ENCODE assay signal across 8 cellular contexts in the genomic region with DNA sequence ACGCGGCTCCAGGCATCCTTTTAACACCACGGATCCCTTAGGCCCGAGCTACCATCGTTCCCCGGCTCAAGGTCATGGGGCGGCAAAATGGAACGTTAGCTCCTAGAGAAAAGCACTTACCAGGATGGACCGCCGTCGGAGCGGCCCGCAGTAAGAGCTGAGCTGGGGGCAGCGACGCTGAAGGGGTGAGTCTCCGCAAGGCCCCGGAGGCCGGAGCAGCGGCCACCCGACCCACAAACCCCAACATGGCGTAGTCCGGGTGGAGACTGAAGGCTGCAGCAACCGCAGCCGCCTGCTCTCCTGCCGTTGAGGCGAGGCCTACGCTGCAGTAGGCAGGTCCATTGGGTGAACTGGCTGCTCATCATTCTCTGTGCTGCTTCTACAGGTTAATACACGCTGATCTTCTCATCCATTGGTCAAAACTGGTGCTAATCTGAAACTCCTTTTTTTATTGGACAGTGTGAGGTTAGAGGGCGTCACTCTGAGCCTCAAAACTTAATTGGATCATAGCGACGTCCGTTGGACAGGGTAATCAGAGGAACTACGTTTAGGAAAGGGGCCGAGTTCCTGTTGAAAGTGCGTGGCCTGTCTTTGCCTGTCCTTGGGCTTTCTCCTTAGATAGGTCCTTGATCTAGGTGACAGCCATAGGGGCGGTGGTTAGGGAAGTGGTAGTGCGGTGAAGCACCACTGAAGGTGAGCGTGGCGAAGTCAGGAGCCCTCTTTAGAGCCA. TPM values are rescaled to one million over a fixed set of nuclear protein-coding genes. Genes with fewer than 3 reads are reported as not detected.
A peak's percentile ranks its signal among the peaks of the same experiment; 100 is the strongest.
DNase-seq lines count a peak whose midpoint lies in the region; ATAC-seq, FAIRE-seq and TF ChIP-seq lines count a peak whose summit lies in the region.

Gene ATP5F1B, minus strand, starts transcription at position 268 of the 730 bp plus-strand sequence. Its CDS starts 21 bp downstream, at position 247.

- no peaks in the 10 kb centered on the region for H4K20me1 ChIP-seq in OCI-LY1 (ENCODE audit: insufficient read depth, low read length)

- H3K27me3 ChIP-seq in HUES64 (ENCODE audit: insufficient read depth, low read length), result no peaks in the 10 kb centered on the region
- H3K27me3 ChIP-seq in OCI-LY1 (ENCODE audit: insufficient read depth, low read length), result no peaks in the 10 kb centered on the region

- H3K9me3 ChIP-seq in HUES64 (ENCODE audit: insufficient read depth, low read depth, low read length) (no peaks in the 10 kb centered on the region), OCI-LY1 (ENCODE audit: low read length) (no peaks in the 10 kb centered on the region), mesodermal cell (ENCODE audit: control insufficient read depth, low read length) (no peaks in the 10 kb centered on the region)

- peaks cover 18% of the 10 kb centered on the region for H3K4me1 Mint-ChIP-seq in Calu3 (ENCODE audit: low read depth, unreplicated experiment)

- H3K4me3 Mint-ChIP-seq in Calu3 (ENCODE audit: low read depth, unreplicated experiment), result peak within 1 kb of the TSS; percentile 93

- H3K9ac ChIP-seq in HUES64 (ENCODE audit: low read depth, low read length), result peak within 1 kb of the TSS; percentile 92
- H3K9ac ChIP-seq in OCI-LY1 (ENCODE audit: low read length), result peak within 1 kb of the TSS; percentile 94

- peak; percentile 99 for FAIRE-seq in endometrium (lab: Jason Lieb, UNC)

- no peak for TF ChIP-seq CTCF in Calu3 (IDR thresholded peaks at IDR 0.05; ENCODE audit: unreplicated experiment)
- TF ChIP-seq CTCF in OCI-LY1 (IDR thresholded peaks at IDR 0.05; ENCODE audit: low read length), result no peak

- H3K79me2 ChIP-seq in OCI-LY1 (ENCODE audit: insufficient read depth, low read length), result peaks cover 32% of the 10 kb centered on the region

- no peaks in the 10 kb centered on the region for H3F3A ChIP-seq in OCI-LY1 (ENCODE audit: insufficient read depth, low read length)

- CTCF ChIA-PET in Calu3 (lab: Charles Lee), result interaction anchor here (0.6 to 2.6 kb wide), 5 partner anchors 9 to 165 kb away, joined by 3 to 10 read pairs (median 3); no protein-coding TSS in a partner anchor

- H3K36me3 ChIP-seq in HUES64 (ENCODE audit: insufficient read depth, low read length) (peaks cover 42% of the 10 kb centered on the region), OCI-LY1 (ENCODE audit: insufficient read depth, low read length) (peaks cover 43% of the 10 kb centered on the region), mesodermal cell (ENCODE audit: control insufficient read depth, insufficient read depth, low read length) (peaks cover 39% of the 10 kb centered on the region)

- intact Hi-C loops in Calu3 (cut with micrococcal nuclease; ENCODE audit: unreplicated experiment), result no loop called here

- H3K9me2 ChIP-seq in OCI-LY1 (ENCODE audit: low read depth, low read length), result no peaks in the 10 kb centered on the region

- no peaks in the 10 kb centered on the region for H3K9me3 Mint-ChIP-seq in Calu3 (ENCODE audit: low read depth, unreplicated experiment)

- DNase-seq in Calu3, result peak; percentile 97
- DNase-seq in activated CD8-positive, alpha-beta memory T cell treated with anti-CD3 and anti-CD28 coated beads, Interleukin-2, amount 50 U/mL, for 4 hours, result peak; percentile 83
- peak; percentile 74 to 85 for DNase-seq in stimulated activated CD8-positive, alpha-beta memory T cell treated with anti-CD3 and anti-CD28 coated beads, Interleukin-15, amount 100 ng/mL, for 4 hours (ENCODE audit: low read depth in 2 of 2)

- H3K4me1 ChIP-seq in HUES64 (ENCODE audit: insufficient read depth, low read length), result peaks cover 7% of the 10 kb centered on the region
- peaks cover 22% of the 10 kb centered on the region for H3K4me1 ChIP-seq in OCI-LY1 (ENCODE audit: insufficient read depth, low read length, severe bottlenecking)
- H3K4me1 ChIP-seq in mesodermal cell (ENCODE audit: control insufficient read depth, insufficient read depth, low read length, poor library complexity, severe bottlenecking), result peaks cover 6% of the 10 kb centered on the region

- peak within 1 kb of the TSS; percentile 75 for H3K27ac ChIP-seq in HUES64 (ENCODE audit: low read depth, low read length)
- H3K27ac ChIP-seq in OCI-LY1 (ENCODE audit: low read depth, low read length, poor library complexity, severe bottlenecking), result peak within 1 kb of the TSS; percentile 81
- peak within 1 kb of the TSS; percentile 73 for H3K27ac ChIP-seq in mesodermal cell (ENCODE audit: low read depth, low read length, severe bottlenecking)

- H3K27ac Mint-ChIP-seq in Calu3 (ENCODE audit: unreplicated experiment), result peak within 1 kb of the TSS; percentile 91

- H3K4me3 ChIP-seq in HUES64 (ENCODE audit: low read length) (peak within 1 kb of the TSS; percentile 89), OCI-LY1 (ENCODE audit: low read depth, low read length, poor library complexity, severe bottlenecking) (peak within 1 kb of the TSS; percentile 86), mesodermal cell (ENCODE audit: extremely low read depth, insufficient read depth, low read length, poor library complexity, severe bottlenecking) (peak within 1 kb of the TSS; percentile 98)

- ATAC-seq in GM21447 (IDR thresholded peaks at IDR 0.05; ENCODE audit: unreplicated experiment), result peak; percentile 98

- no TSS peak for BruUV-seq in Calu3 (replicated peaks; lab: Mats Ljungman, UMichigan)

- peaks cover 54% of the 10 kb centered on the region for H3K36me3 Mint-ChIP-seq in Calu3 (ENCODE audit: insufficient read depth, unreplicated experiment)

- WGBS in HUES64, result 2% methylated on average over 39 of the region's 39 CpGs
- WGBS in mesodermal cell (ENCODE audit: insufficient coverage in 2 of 2), 2 experiments, result 1 to 3% methylated on average over 28 to 36 of the region's 39 CpGs

- peak within 1 kb of the TSS; percentile 96 for H3K4me2 ChIP-seq in OCI-LY1 (ENCODE audit: low read length)

- no peak within 1 kb of the TSS for H2AFZ ChIP-seq in OCI-LY1 (ENCODE audit: low read length)

- H3K27me3 Mint-ChIP-seq in Calu3 (ENCODE audit: unreplicated experiment), result no peaks in the 10 kb centered on the region

RNA-seq across cellular contexts. Expression of gene ATP5F1B, which starts in this region (rescaled TPM):
- total RNA-seq in Calu3 (2022), result 822 and 875 TPM in 2 replicates
- polyA plus RNA-seq in HUES64 (2013, experiment 1 of 2), result 774 TPM
- polyA plus RNA-seq in HUES64 (2013, experiment 2 of 2), result 792 TPM
- polyA plus RNA-seq in mesodermal cell (2013, experiment 1 of 2), result 803 TPM
- 755 TPM for polyA plus RNA-seq in mesodermal cell (2013, experiment 2 of 2)

Comparison
In these comparisons a context has a peak if more than half of its experiments do, and no peak if none do; other contexts are left out.
1. Peak in every context shown above with its lines: DNase-seq, ATAC-seq, H3K4me3 ChIP-seq and H3K27ac ChIP-seq.